Comparison of ENCODE assay signal across 8 cellular contexts in genomic region chr19:23415561-23416191, GRCh38. TPM values are rescaled to one million over a fixed set of nuclear protein-coding genes. Genes with fewer than 3 reads are reported as not detected.
A peak's percentile ranks its signal among the peaks of the same experiment; 100 is the strongest.
DNase-seq lines count a peak whose midpoint lies in the region; ATAC-seq, FAIRE-seq and TF ChIP-seq lines count a peak whose summit lies in the region.

No MANE protein-coding gene starts in this region.

- intact Hi-C loops in MCF 10A (cut with micrococcal nuclease) (no loop called here), pancreas (cut with DNase I) (no loop called here)

- CTCF ChIA-PET in MCF 10A (lab: Yijun Ruan, JAX), result interaction anchor here (0.5 kb wide), 1 partner anchor 384 kb away, joined by 4 read pairs; no protein-coding TSS in a partner anchor

- peak overlapping the region in 2 of 4 donors; percentile 15 to 40 for H3K4me3 ChIP-seq in pancreas

- ATAC-seq in T-helper 17 cell, result peak; percentile 41
- ATAC-seq in pancreas, result peak; percentile 75 to 90 (median 81)
- ATAC-seq in left lobe of liver, result no peak

- 1 to 2% methylated on average over 32 to 33 of the region's 33 CpGs for WGBS in pancreas, 2 donors

- H3K4me1 Mint-ChIP-seq in MCF 10A (ENCODE audit: insufficient read depth, unreplicated experiment) (no peaks in the 10 kb centered on the region), T-helper 17 cell (peaks cover 4% of the 10 kb centered on the region), glutamatergic neuron (ENCODE audit: low read depth, unreplicated experiment) (peaks cover 7% of the 10 kb centered on the region)

- BruUV-seq in MCF 10A (replicated peaks; lab: Mats Ljungman, UMichigan), result no TSS peak

- in situ Hi-C loops in T47D (cut with HindIII; ENCODE audit: low pct_unique_long_range_greater_than_20kb, low sequenced_read_pairs), result no loop called here

- H3K9me3 ChIP-seq in T-helper 17 cell (ENCODE audit: control insufficient read depth, low read length, poor library complexity, severe bottlenecking) (no peaks in the 10 kb centered on the region), pancreas (no peaks in the 10 kb centered on the region)

- DNase-seq in T47D (ENCODE audit: low read depth in 1 of 2, low spot score in 1 of 2) (peak; percentile 21 to 67), MCF 10A (ENCODE audit: unreplicated experiment) (no peak), T-helper 17 cell (no peak), glutamatergic neuron (peak; percentile 84), pancreas (peak in 2 of 6 donors; percentile 23 to 57), SIG-M5 (lab: John Stamatoyannopoulos, UW) (no peak), left lobe of liver (ENCODE audit: low spot score) (no peak), NCI-H1048 (lab: John Stamatoyannopoulos, UW) (no peak)

- H3K36me3 Mint-ChIP-seq in MCF 10A (ENCODE audit: insufficient read depth, unreplicated experiment) (no peaks in the 10 kb centered on the region), T-helper 17 cell (ENCODE audit: low read depth) (no peaks in the 10 kb centered on the region), glutamatergic neuron (ENCODE audit: unreplicated experiment) (no peaks in the 10 kb centered on the region)

- no peaks in the 10 kb centered on the region for H3K27me3 ChIP-seq in pancreas

- no peaks in the 10 kb centered on the region for H3K36me3 ChIP-seq in pancreas

- no peak for FAIRE-seq in pancreas (lab: Jason Lieb, UNC)

- H3K27ac Mint-ChIP-seq in MCF 10A (ENCODE audit: low read depth, unreplicated experiment) (no peak overlapping the region), T-helper 17 cell (no peak overlapping the region), glutamatergic neuron (ENCODE audit: unreplicated experiment) (peak overlapping the region; percentile 91)

- POLR2A ChIA-PET in MCF 10A (lab: Yijun Ruan, JAX), result interaction anchor here (0.8 kb wide), 1 partner anchor 21 kb away, joined by 3 read pairs; the partner anchor contains the start of gene ZNF91

- H3K27me3 Mint-ChIP-seq in MCF 10A (ENCODE audit: insufficient read depth, unreplicated experiment) (no peaks in the 10 kb centered on the region), T-helper 17 cell (peaks cover 28% of the 10 kb centered on the region), glutamatergic neuron (ENCODE audit: unreplicated experiment) (peaks cover 10% of the 10 kb centered on the region)

- no peak for TF ChIP-seq CTCF in MCF 10A (IDR thresholded peaks at IDR 0.05; ENCODE audit: unreplicated experiment)
- no peak for TF ChIP-seq CTCF in glutamatergic neuron (IDR thresholded peaks at IDR 0.05; ENCODE audit: partially characterized antibody, unreplicated experiment)
- TF ChIP-seq CTCF in pancreas (IDR thresholded peaks at IDR 0.05), result no peak

- no peak overlapping the region for H3K4me3 Mint-ChIP-seq in MCF 10A (ENCODE audit: unreplicated experiment)
- H3K4me3 Mint-ChIP-seq in T-helper 17 cell, result peak overlapping the region; percentile 79
- peak overlapping the region; percentile 95 for H3K4me3 Mint-ChIP-seq in glutamatergic neuron (ENCODE audit: unreplicated experiment)

- H3K9me3 Mint-ChIP-seq in MCF 10A (ENCODE audit: unreplicated experiment) (peaks cover 7% of the 10 kb centered on the region), glutamatergic neuron (ENCODE audit: unreplicated experiment) (peaks cover 24% of the 10 kb centered on the region)

- no peak overlapping the region for H3K27ac ChIP-seq in pancreas

- H3K4me1 ChIP-seq in pancreas, result no peaks in the 10 kb centered on the region

RNA-seq across cellular contexts. Expression of gene ZNF91, which starts 20.4 kb away (rescaled TPM):
- 15.8 and 23.4 TPM in 2 replicates for total RNA-seq in MCF 10A (2022)
- 10 to 100 TPM; 52.9 to 65.6 TPM for total RNA-seq in T-helper 17 cell
- 160 TPM for total RNA-seq in glutamatergic neuron (ENCODE audit: unreplicated experiment)
- total RNA-seq in pancreas, result 10 to 100 TPM; 20.5 to 38.7 (median 32.8) TPM
- 10 to 100 TPM in 1 of 2 donors, 1 to 10 TPM in 1; 8.5 to 10.7 TPM for polyA plus RNA-seq in pancreas
- 16.2 TPM for total RNA-seq in left lobe of liver

Comparison
In these comparisons a context has a peak if more than half of its experiments do, and no peak if none do; other contexts are left out.
1. DNase-seq: peak in T47D (2 of 2) and glutamatergic neuron (single experiment); none in MCF 10A (single experiment), T-helper 17 cell (0 of 3), SIG-M5 (single experiment), left lobe of liver (single experiment) and NCI-H1048 (single experiment).